1 cellular context compared by ENCODE assay signal in the genomic region with DNA sequence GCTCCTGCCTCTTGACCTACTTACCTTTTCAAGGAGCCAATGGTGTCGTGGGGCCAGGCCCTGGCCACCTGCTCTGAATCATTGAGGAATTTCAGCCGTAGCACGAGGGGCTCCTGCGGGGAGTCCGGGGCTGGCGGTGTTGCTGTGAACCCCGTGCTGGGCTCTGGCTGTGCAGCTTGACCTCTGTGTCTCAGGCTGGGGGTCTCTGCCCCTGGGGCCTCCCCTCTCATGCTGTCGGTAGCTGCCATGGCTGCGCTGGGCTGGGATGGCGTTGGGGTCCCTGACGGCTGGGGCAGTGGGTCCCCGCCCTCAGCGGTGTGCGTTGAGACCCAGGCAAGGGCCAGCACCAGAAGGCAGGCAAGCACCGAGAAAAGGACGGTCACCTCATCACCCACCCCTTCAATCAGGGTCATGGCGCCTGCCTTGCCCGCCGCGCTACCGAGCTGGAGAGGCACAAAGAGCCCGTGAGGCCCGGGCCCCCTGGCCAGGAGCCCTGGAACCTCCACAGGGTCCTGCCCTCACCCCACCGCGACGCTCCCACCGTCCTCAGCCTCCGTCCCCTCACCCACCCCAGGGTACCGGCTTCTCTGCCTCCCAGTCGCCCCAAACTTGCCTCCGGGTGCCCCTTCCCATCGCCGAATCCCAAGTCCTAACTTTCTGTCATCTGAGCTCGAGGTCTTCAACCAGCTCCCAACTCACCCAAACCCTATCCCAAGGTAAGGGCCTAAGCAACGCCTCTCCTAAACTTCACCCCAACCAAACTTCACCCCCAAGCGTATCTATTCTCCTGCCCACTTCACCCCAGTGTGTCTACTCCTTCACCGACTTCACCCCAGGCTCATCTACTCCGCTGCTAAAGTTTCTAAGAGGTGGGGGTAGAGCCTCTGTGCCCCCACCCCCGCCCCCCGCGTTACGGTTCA.
A peak's percentile ranks its signal among the peaks of the same experiment; 100 is the strongest.
TF ChIP-seq lines count a peak whose summit lies in the region.

No MANE protein-coding gene starts in this region.

TF ChIP-seq in K562, 482 proteins besides CTCF, POLR2A, EP300 and RAD21 (continued from another document and continues in another):
- TF ChIP-seq, protein P1, sequence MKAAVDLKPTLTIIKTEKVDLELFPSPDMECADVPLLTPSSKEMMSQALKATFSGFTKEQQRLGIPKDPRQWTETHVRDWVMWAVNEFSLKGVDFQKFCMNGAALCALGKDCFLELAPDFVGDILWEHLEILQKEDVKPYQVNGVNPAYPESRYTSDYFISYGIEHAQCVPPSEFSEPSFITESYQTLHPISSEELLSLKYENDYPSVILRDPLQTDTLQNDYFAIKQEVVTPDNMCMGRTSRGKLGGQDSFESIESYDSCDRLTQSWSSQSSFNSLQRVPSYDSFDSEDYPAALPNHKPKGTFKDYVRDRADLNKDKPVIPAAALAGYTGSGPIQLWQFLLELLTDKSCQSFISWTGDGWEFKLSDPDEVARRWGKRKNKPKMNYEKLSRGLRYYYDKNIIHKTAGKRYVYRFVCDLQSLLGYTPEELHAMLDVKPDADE (conservative IDR thresholded peaks at IDR 0.05; ENCODE audit: control insufficient read depth, low read depth, low read length): 0 out of 2 replicates have a peak, but pooled peaks have one; percentile 20
- TF ChIP-seq EWSR1 (IDR thresholded peaks at IDR 0.05; ENCODE audit: borderline replicate concordance, low read depth, partially characterized antibody): no peak
- no peak for TF ChIP-seq NCOA6 (IDR thresholded peaks at IDR 0.05)
- 0 out of 2 replicates have a peak, but pooled peaks have one; percentile 61 for TF ChIP-seq ZBED1 (IDR thresholded peaks at IDR 0.05)
- peak; percentile 49 for TF ChIP-seq RBBP5 (IDR thresholded peaks at IDR 0.05; ENCODE audit: borderline replicate concordance, insufficient read depth, low read length, poor library complexity, severe bottlenecking)
- peak; percentile 29 for TF ChIP-seq POLR2G (IDR thresholded peaks at IDR 0.05; ENCODE audit: low read depth, low read length)
- no peak for TF ChIP-seq FOXK1 (CRISPR knock-in tag; IDR thresholded peaks at IDR 0.05; ENCODE audit: borderline replicate concordance)
- 0 out of 2 replicates have a peak, but pooled peaks have one; percentile 16 for TF ChIP-seq CTBP1 (IDR thresholded peaks at IDR 0.05; ENCODE audit: borderline replicate concordance)
- TF ChIP-seq CHD2 (IDR thresholded peaks at IDR 0.05; ENCODE audit: low read depth, low read length): no peak
- TF ChIP-seq ZNF3 (CRISPR knock-in tag; IDR thresholded peaks at IDR 0.05): no peak
- TF ChIP-seq YY1 (IDR thresholded peaks at IDR 0.05; ENCODE audit: borderline replicate concordance in 1 of 3, control insufficient read depth in 1 of 3, extremely low read depth in 1 of 3, insufficient read depth in 3 of 3, insufficient read length in 1 of 3, insufficient replicate concordance in 2 of 3, low read depth in 1 of 3, low read length in 2 of 3): peak in 2 of 3 experiments; percentile 18 to 71
- TF ChIP-seq NCOA1 (IDR thresholded peaks at IDR 0.05; ENCODE audit: low read depth): peak; percentile 59; the same call in 1 of the 2 replicates
- TF ChIP-seq POLR2H (tag; IDR thresholded peaks at IDR 0.05; ENCODE audit: low read depth): no peak
- TF ChIP-seq TBP (optimal IDR thresholded peaks at IDR 0.05; ENCODE audit: low read depth, low read length): peak; percentile 18
- TF ChIP-seq, protein P2, sequence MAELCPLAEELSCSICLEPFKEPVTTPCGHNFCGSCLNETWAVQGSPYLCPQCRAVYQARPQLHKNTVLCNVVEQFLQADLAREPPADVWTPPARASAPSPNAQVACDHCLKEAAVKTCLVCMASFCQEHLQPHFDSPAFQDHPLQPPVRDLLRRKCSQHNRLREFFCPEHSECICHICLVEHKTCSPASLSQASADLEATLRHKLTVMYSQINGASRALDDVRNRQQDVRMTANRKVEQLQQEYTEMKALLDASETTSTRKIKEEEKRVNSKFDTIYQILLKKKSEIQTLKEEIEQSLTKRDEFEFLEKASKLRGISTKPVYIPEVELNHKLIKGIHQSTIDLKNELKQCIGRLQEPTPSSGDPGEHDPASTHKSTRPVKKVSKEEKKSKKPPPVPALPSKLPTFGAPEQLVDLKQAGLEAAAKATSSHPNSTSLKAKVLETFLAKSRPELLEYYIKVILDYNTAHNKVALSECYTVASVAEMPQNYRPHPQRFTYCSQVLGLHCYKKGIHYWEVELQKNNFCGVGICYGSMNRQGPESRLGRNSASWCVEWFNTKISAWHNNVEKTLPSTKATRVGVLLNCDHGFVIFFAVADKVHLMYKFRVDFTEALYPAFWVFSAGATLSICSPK (IDR thresholded peaks at IDR 0.05; ENCODE audit: borderline replicate concordance): peak; percentile 87; the same call in 1 of the 2 replicates
- no peak for TF ChIP-seq MYNN (IDR thresholded peaks at IDR 0.05)
- no peak for TF ChIP-seq MYNN (CRISPR knock-in tag; IDR thresholded peaks at IDR 0.05)
- TF ChIP-seq ZFP36 (IDR thresholded peaks at IDR 0.05; ENCODE audit: low read depth, low read length, partially characterized antibody): no peak
- no peak for TF ChIP-seq RHOXF2B (CRISPR knock-in tag; conservative IDR thresholded peaks at IDR 0.05)
- TF ChIP-seq CXXC5 (CRISPR knock-in tag; IDR thresholded peaks at IDR 0.05): no peak
- TF ChIP-seq, protein P3, sequence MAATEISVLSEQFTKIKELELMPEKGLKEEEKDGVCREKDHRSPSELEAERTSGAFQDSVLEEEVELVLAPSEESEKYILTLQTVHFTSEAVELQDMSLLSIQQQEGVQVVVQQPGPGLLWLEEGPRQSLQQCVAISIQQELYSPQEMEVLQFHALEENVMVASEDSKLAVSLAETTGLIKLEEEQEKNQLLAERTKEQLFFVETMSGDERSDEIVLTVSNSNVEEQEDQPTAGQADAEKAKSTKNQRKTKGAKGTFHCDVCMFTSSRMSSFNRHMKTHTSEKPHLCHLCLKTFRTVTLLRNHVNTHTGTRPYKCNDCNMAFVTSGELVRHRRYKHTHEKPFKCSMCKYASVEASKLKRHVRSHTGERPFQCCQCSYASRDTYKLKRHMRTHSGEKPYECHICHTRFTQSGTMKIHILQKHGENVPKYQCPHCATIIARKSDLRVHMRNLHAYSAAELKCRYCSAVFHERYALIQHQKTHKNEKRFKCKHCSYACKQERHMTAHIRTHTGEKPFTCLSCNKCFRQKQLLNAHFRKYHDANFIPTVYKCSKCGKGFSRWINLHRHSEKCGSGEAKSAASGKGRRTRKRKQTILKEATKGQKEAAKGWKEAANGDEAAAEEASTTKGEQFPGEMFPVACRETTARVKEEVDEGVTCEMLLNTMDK (IDR thresholded peaks at IDR 0.05; ENCODE audit: borderline replicate concordance, insufficient read depth, low read depth, low read length, poor library complexity, severe bottlenecking): no peak
- TF ChIP-seq ZKSCAN8 (CRISPR knock-in tag; IDR thresholded peaks at IDR 0.05): no peak
- peak; percentile 46; the same call in 1 of the 2 replicates for TF ChIP-seq TOE1 (IDR thresholded peaks at IDR 0.05; ENCODE audit: borderline replicate concordance)
- no peak for TF ChIP-seq TOE1 (CRISPR knock-in tag; IDR thresholded peaks at IDR 0.05; ENCODE audit: borderline replicate concordance, low read depth)
- TF ChIP-seq ZBTB40 (IDR thresholded peaks at IDR 0.05): peak; percentile 45; the same call in 1 of the 2 replicates
- no peak for TF ChIP-seq ZBTB40 (CRISPR knock-in tag; IDR thresholded peaks at IDR 0.05)
- TF ChIP-seq, protein P4, sequence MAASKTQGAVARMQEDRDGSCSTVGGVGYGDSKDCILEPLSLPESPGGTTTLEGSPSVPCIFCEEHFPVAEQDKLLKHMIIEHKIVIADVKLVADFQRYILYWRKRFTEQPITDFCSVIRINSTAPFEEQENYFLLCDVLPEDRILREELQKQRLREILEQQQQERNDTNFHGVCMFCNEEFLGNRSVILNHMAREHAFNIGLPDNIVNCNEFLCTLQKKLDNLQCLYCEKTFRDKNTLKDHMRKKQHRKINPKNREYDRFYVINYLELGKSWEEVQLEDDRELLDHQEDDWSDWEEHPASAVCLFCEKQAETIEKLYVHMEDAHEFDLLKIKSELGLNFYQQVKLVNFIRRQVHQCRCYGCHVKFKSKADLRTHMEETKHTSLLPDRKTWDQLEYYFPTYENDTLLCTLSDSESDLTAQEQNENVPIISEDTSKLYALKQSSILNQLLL (CRISPR knock-in tag; IDR thresholded peaks at IDR 0.05; ENCODE audit: borderline replicate concordance): no peak
- TF ChIP-seq GATA2 (CRISPR knock-in tag; IDR thresholded peaks at IDR 0.05): no peak
- peak; percentile 19 for TF ChIP-seq TEAD4 (IDR thresholded peaks at IDR 0.05; ENCODE audit: low read length)
- TF ChIP-seq TEAD4 (CRISPR knock-in tag; IDR thresholded peaks at IDR 0.05; ENCODE audit: borderline replicate concordance): no peak
- TF ChIP-seq ARID1B (IDR thresholded peaks at IDR 0.05): peak; percentile 51; the same call in 1 of the 2 replicates
- no peak for TF ChIP-seq XRCC5 (IDR thresholded peaks at IDR 0.05; ENCODE audit: low read depth, low read length)
